1 cellular context compared by ENCODE assay signal in the genomic region with DNA sequence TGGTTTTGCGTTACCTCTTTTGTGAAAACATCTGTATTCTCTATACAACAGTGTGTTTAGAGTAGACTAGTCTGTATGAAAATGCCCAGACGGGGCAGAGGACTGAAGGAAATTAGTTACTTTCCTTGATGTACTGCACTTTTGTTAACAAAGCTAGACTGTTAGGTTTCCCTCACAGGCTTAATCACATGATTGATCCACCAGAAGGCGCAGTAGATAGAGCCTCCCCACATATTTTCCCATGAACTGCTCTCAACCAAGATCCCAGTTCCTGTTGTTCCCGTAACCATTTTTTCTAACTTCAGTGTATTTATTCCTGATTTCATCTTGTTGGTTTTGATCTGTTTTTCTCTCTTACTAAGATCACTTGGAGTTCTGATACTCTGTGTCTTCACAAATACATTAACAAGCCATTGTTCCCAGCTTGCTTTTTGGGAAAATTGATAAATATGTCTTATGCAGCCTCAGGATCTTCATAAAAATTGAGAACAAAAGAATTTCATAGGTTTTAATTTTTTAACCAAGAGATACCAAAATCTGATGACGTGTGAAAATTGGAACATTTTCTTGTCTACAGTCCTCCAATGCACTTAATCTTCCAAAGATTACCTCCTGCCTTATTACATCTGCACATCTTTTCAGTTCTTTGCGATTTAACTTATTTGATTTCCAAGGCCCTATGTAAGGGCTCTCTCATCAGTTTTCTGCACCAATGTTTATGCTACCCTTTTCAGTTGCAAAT.
TF ChIP-seq lines count a peak whose summit lies in the region.

No MANE protein-coding gene starts in this region.

TF ChIP-seq in K562, 482 proteins besides CTCF, POLR2A, EP300 and RAD21 (continued from another document and continues in another):
- TF ChIP-seq ETS2 (tag; IDR thresholded peaks at IDR 0.05; ENCODE audit: borderline replicate concordance, poor library complexity, severe bottlenecking) (no peak), BHLHE40 (IDR thresholded peaks at IDR 0.05; ENCODE audit: low read length) (peak; percentile 54), MXI1 (IDR thresholded peaks at IDR 0.05; ENCODE audit: low read depth, low read length) (no peak), ZNF444 (CRISPR knock-in tag; IDR thresholded peaks at IDR 0.05) (no peak), KLF10 (CRISPR knock-in tag; IDR thresholded peaks at IDR 0.05) (no peak), WHSC1 (IDR thresholded peaks at IDR 0.05; ENCODE audit: low read length) (no peak), ZBTB11 (CRISPR knock-in tag; IDR thresholded peaks at IDR 0.05) (no peak; a peak in 1 of 6 replicates), SNRNP70 (optimal IDR thresholded peaks at IDR 0.05; ENCODE audit: low read depth, low read length) (no peak), HOMEZ (CRISPR knock-in tag; IDR thresholded peaks at IDR 0.05) (no peak), MAX (CRISPR knock-in tag; IDR thresholded peaks at IDR 0.05) (no peak), ZNF384 (IDR thresholded peaks at IDR 0.05; ENCODE audit: low read depth, low read length) (peak; percentile 71; the same call in 1 of the 2 replicates), REST (CRISPR knock-in tag; IDR thresholded peaks at IDR 0.05; ENCODE audit: low read depth) (no peak), ZNF518B (CRISPR knock-in tag; IDR thresholded peaks at IDR 0.05) (no peak), SMC3 (conservative IDR thresholded peaks at IDR 0.05; ENCODE audit: insufficient read depth, low read depth, low read length) (no peak), ZNF140 (CRISPR knock-in tag; IDR thresholded peaks at IDR 0.05) (no peak), U2AF1 (optimal IDR thresholded peaks at IDR 0.05; ENCODE audit: low read depth, low read length) (no peak), SAFB2 (IDR thresholded peaks at IDR 0.05; ENCODE audit: borderline replicate concordance, low read depth, low read length, severe bottlenecking) (no peak), CBFA2T2 (conservative IDR thresholded peaks at IDR 0.05) (peak; percentile 57), CEBPG (CRISPR knock-in tag; IDR thresholded peaks at IDR 0.05) (no peak), CEBPG (tag; conservative IDR thresholded peaks at IDR 0.05 in 1 of 2, IDR thresholded peaks at IDR 0.05 in 1 of 2) (no peak), GATAD2B (IDR thresholded peaks at IDR 0.05; ENCODE audit: borderline replicate concordance) (no peak), ETV6 (IDR thresholded peaks at IDR 0.05; ENCODE audit: borderline replicate concordance in 1 of 2, low read depth in 2 of 2, low read length in 1 of 2) (no peak), ETV6 (CRISPR knock-in tag; IDR thresholded peaks at IDR 0.05; ENCODE audit: borderline replicate concordance) (no peak), FOXM1 (IDR thresholded peaks at IDR 0.05; ENCODE audit: low read depth) (0 out of 2 replicates have a peak, but pooled peaks have one; percentile 24), FOXM1 (CRISPR knock-in tag; IDR thresholded peaks at IDR 0.05; ENCODE audit: low read depth) (no peak)
- TF ChIP-seq, protein P1, sequence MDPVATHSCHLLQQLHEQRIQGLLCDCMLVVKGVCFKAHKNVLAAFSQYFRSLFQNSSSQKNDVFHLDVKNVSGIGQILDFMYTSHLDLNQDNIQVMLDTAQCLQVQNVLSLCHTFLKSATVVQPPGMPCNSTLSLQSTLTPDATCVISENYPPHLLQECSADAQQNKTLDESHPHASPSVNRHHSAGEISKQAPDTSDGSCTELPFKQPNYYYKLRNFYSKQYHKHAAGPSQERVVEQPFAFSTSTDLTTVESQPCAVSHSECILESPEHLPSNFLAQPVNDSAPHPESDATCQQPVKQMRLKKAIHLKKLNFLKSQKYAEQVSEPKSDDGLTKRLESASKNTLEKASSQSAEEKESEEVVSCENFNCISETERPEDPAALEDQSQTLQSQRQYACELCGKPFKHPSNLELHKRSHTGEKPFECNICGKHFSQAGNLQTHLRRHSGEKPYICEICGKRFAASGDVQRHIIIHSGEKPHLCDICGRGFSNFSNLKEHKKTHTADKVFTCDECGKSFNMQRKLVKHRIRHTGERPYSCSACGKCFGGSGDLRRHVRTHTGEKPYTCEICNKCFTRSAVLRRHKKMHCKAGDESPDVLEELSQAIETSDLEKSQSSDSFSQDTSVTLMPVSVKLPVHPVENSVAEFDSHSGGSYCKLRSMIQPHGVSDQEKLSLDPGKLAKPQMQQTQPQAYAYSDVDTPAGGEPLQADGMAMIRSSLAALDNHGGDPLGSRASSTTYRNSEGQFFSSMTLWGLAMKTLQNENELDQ (CRISPR knock-in tag; IDR thresholded peaks at IDR 0.05; ENCODE audit: borderline replicate concordance) = no peak
- TF ChIP-seq, protein P2, sequence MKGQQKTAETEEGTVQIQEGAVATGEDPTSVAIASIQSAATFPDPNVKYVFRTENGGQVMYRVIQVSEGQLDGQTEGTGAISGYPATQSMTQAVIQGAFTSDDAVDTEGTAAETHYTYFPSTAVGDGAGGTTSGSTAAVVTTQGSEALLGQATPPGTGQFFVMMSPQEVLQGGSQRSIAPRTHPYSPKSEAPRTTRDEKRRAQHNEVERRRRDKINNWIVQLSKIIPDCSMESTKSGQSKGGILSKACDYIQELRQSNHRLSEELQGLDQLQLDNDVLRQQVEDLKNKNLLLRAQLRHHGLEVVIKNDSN (CRISPR knock-in tag; IDR thresholded peaks at IDR 0.05) = no peak; the same call in 1 of the 2 replicates
- TF ChIP-seq, protein P3, sequence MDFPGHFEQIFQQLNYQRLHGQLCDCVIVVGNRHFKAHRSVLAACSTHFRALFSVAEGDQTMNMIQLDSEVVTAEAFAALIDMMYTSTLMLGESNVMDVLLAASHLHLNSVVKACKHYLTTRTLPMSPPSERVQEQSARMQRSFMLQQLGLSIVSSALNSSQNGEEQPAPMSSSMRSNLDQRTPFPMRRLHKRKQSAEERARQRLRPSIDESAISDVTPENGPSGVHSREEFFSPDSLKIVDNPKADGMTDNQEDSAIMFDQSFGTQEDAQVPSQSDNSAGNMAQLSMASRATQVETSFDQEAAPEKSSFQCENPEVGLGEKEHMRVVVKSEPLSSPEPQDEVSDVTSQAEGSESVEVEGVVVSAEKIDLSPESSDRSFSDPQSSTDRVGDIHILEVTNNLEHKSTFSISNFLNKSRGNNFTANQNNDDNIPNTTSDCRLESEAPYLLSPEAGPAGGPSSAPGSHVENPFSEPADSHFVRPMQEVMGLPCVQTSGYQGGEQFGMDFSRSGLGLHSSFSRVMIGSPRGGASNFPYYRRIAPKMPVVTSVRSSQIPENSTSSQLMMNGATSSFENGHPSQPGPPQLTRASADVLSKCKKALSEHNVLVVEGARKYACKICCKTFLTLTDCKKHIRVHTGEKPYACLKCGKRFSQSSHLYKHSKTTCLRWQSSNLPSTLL (IDR thresholded peaks at IDR 0.05) = no peak
- TF ChIP-seq, protein P4, sequence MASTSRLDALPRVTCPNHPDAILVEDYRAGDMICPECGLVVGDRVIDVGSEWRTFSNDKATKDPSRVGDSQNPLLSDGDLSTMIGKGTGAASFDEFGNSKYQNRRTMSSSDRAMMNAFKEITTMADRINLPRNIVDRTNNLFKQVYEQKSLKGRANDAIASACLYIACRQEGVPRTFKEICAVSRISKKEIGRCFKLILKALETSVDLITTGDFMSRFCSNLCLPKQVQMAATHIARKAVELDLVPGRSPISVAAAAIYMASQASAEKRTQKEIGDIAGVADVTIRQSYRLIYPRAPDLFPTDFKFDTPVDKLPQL (IDR thresholded peaks at IDR 0.05; ENCODE audit: extremely low read depth, insufficient read length) = no peak
- TF ChIP-seq, protein P5, sequence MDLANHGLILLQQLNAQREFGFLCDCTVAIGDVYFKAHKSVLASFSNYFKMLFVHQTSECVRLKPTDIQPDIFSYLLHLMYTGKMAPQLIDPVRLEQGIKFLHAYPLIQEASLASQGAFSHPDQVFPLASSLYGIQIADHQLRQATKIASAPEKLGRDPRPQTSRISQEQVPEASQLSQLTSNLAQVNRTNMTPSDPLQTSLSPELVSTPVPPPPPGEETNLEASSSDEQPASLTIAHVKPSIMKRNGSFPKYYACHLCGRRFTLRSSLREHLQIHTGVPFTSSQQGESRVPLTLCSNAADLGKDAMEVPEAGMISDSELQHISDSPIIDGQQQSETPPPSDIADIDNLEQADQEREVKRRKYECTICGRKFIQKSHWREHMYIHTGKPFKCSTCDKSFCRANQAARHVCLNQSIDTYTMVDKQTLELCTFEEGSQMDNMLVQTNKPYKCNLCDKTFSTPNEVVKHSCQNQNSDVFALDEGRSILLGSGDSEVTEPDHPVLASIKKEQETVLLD (IDR thresholded peaks at IDR 0.05) = peak; percentile 28; the same call in 1 of the 2 replicates
